ENCODE assay signal across 8 cellular contexts in the genomic region with DNA sequence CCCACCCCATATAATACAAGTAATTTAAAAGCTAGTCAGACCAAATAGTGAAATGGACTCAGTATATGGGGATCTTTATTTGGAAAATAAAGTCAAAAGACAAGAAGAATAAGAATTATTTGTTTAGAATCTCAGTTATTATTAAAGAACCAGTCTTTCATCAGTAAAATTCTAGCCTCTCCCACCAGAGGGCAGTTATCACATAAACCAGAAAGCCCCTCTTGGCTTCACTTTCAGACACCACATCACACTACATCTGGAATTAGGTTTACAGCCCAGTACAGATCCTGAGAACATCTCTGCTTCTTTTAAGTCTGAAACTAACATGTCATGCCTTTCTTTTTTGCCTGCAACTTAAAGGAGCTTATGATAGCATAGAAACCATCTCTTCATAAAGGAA. TPM values are rescaled to one million over a fixed set of nuclear protein-coding genes. Genes with fewer than 3 reads are reported as not detected.
A peak's percentile ranks its signal among the peaks of the same experiment; 100 is the strongest.
DNase-seq lines count a peak whose midpoint lies in the region; ATAC-seq, FAIRE-seq and TF ChIP-seq lines count a peak whose summit lies in the region.

No MANE protein-coding gene starts in this region.

- no peak for TF ChIP-seq POLR2A in HepG2 (IDR thresholded peaks at IDR 0.05; ENCODE audit: insufficient read depth in 1 of 2, low read depth in 2 of 2, low read length in 2 of 2)

- no peak overlapping the region for H2AFZ ChIP-seq in HepG2 (ENCODE audit: low read length)

- ATAC-seq in HG02623 (IDR thresholded peaks at IDR 0.05; ENCODE audit: unreplicated experiment) (peak; percentile 31), HepG2 (no peak), HG02973 (IDR thresholded peaks at IDR 0.05; ENCODE audit: unreplicated experiment) (no peak), Right ventricle myocardium inferior (no peak), HG02759 (IDR thresholded peaks at IDR 0.05; ENCODE audit: unreplicated experiment) (no peak)

- DNase-seq in DMS 273 (lab: John Stamatoyannopoulos, UW; ENCODE audit: unreplicated experiment) (peak; percentile 61), HepG2 (ENCODE audit: low spot score) (peak; percentile 15), Right ventricle myocardium inferior (ENCODE audit: missing footprints) (no peak), ureter (ENCODE audit: low spot score) (no peak)

- CTCF ChIA-PET in HepG2 (lab: Yijun Ruan, JAX; ENCODE audit: low intra/inter-chr PET ratio, low total read pairs), result no interaction called here

- H3K9ac ChIP-seq in HepG2 (ENCODE audit: insufficient read depth, low read depth, low read length), result no peak overlapping the region

- no peaks in the 10 kb centered on the region for H3K9me3 ChIP-seq in HepG2 (ENCODE audit: low read length)

- intact Hi-C loops in HepG2 (cut with micrococcal nuclease; ENCODE audit: unreplicated experiment) (loop anchor here (1.0 kb wide), 1 partner anchor 46 kb away; no protein-coding TSS in a partner anchor), Right ventricle myocardium inferior (cut with DNase I) (no loop called here)

- H4K20me1 ChIP-seq in HepG2 (ENCODE audit: insufficient read depth, low read length), result no peaks in the 10 kb centered on the region

- no peak for FAIRE-seq in HepG2 (lab: Jason Lieb, UNC)

- in situ Hi-C loops in HepG2 (cut with HindIII; ENCODE audit: extremely low pct_ligation_motif_present, low pct_unique_long_range_greater_than_20kb), result no loop called here

- no peak for TF ChIP-seq RAD21 in HepG2 (CRISPR knock-in tag; IDR thresholded peaks at IDR 0.05)

- POLR2A ChIA-PET in HepG2 (lab: Yijun Ruan, JAX), result no interaction called here

- no TSS peak for BruUV-seq in HepG2 (replicated peaks; lab: Mats Ljungman, UMichigan)

- peaks cover 0 to 10% of the 10 kb centered on the region in 2 experiments; a peak in 2 of 5 replicates for H3K27me3 ChIP-seq in HepG2 (ENCODE audit: control insufficient read depth in 1 of 2, insufficient read depth in 2 of 2, low read length in 2 of 2)

- peak; percentile 38 for TF ChIP-seq CTCF in VCaP (conservative IDR thresholded peaks at IDR 0.05)
- 0 out of 2 replicates have a peak, but pooled peaks have one; percentile 10 for TF ChIP-seq CTCF in HepG2 (CRISPR knock-in tag; IDR thresholded peaks at IDR 0.05)

- H3K4me3 ChIP-seq in HepG2 (replicated peaks in 1 of 3; ENCODE audit: insufficient read depth in 1 of 3, low read depth in 2 of 3, low read length in 3 of 3), result no peak overlapping the region

- TF ChIP-seq EP300 in HepG2 (IDR thresholded peaks at IDR 0.05; ENCODE audit: low read depth in 2 of 2, low read length in 2 of 2) (no peak), HepG2 (CRISPR knock-in tag; IDR thresholded peaks at IDR 0.05; ENCODE audit: borderline replicate concordance) (no peak)

- no peak overlapping the region for H3K27ac ChIP-seq in VCaP
- no peak overlapping the region for H3K27ac ChIP-seq in HepG2 (ENCODE audit: extremely low read length, insufficient read depth, low read length)

- H3K4me1 ChIP-seq in HepG2 (ENCODE audit: insufficient read depth, low read length), result no peaks in the 10 kb centered on the region

- no peak overlapping the region for H3K4me2 ChIP-seq in HepG2 (ENCODE audit: low read depth, low read length)

- H3K36me3 ChIP-seq in HepG2 (replicated peaks in 1 of 2; ENCODE audit: control insufficient read depth in 1 of 2, insufficient read depth in 2 of 2, low read length in 2 of 2), result no peaks in the 10 kb centered on the region

- H3K79me2 ChIP-seq in HepG2 (ENCODE audit: insufficient read depth, low read length), result no peaks in the 10 kb centered on the region

TF ChIP-seq in HepG2, 621 proteins besides CTCF, POLR2A, EP300 and RAD21:
- TF ChIP-seq RFX3 (CRISPR knock-in tag; IDR thresholded peaks at IDR 0.05), result no peak
- no peak for TF ChIP-seq HMG20B (CRISPR knock-in tag; conservative IDR thresholded peaks at IDR 0.05)
- no peak for TF ChIP-seq ZNF562 (CRISPR knock-in tag; IDR thresholded peaks at IDR 0.05; ENCODE audit: borderline replicate concordance)
- no peak for TF ChIP-seq PPARG (CRISPR knock-in tag; conservative IDR thresholded peaks at IDR 0.05)
- TF ChIP-seq IKZF4 (CRISPR knock-in tag; IDR thresholded peaks at IDR 0.05; ENCODE audit: borderline replicate concordance, low read depth, not compliant biosample characterization), result no peak
- no peak for TF ChIP-seq HDAC1 (CRISPR knock-in tag; IDR thresholded peaks at IDR 0.05)
- no peak for TF ChIP-seq NCOA2 (CRISPR knock-in tag; IDR thresholded peaks at IDR 0.05)
- TF ChIP-seq ZSCAN21 (CRISPR knock-in tag; IDR thresholded peaks at IDR 0.05; ENCODE audit: borderline replicate concordance), result no peak
- TF ChIP-seq, protein P1, sequence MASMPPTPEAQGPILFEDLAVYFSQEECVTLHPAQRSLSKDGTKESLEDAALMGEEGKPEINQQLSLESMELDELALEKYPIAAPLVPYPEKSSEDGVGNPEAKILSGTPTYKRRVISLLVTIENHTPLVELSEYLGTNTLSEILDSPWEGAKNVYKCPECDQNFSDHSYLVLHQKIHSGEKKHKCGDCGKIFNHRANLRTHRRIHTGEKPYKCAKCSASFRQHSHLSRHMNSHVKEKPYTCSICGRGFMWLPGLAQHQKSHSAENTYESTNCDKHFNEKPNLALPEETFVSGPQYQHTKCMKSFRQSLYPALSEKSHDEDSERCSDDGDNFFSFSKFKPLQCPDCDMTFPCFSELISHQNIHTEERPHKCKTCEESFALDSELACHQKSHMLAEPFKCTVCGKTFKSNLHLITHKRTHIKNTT (CRISPR knock-in tag; IDR thresholded peaks at IDR 0.05), result no peak
- TF ChIP-seq ZSCAN30 (CRISPR knock-in tag; IDR thresholded peaks at IDR 0.05), result no peak
- no peak for TF ChIP-seq ZNF256 (CRISPR knock-in tag; conservative IDR thresholded peaks at IDR 0.05)
- no peak for TF ChIP-seq PLRG1 (conservative IDR thresholded peaks at IDR 0.05)

RNA-seq across cellular contexts. Expression of gene HSPB3, which starts 12.2 kb away (rescaled TPM):
- total RNA-seq in HepG2 (2016; rRNA removed; fragmentation: Illumina TruSeq; extraction: Trizol) (not detected in 2 replicates), Right ventricle myocardium inferior (549 TPM), ureter (0.68 TPM)
- not detected in 2 replicates for total RNA-seq in HepG2 (2016; cell fraction: cytosol; rRNA removed; fragmentation: Illumina TruSeq; extraction: Trizol; ENCODE audit: low read depth)
- total RNA-seq in HepG2 (2016; cell fraction: insoluble cytoplasmic fraction; rRNA removed; fragmentation: Illumina TruSeq; extraction: Trizol), result not detected in 2 replicates
- not detected in 2 replicates for total RNA-seq in HepG2 (2016; cell fraction: membrane; rRNA removed; fragmentation: Illumina TruSeq; extraction: Trizol)
- total RNA-seq in HepG2 (2016; cell fraction: nucleus; rRNA removed; fragmentation: Illumina TruSeq; extraction: Trizol), result not detected in 2 replicates
- polyA plus RNA-seq in HepG2 (2011; rRNA removed), result not detected in 2 replicates
- polyA plus RNA-seq in HepG2 (2011; cell fraction: cytosol; rRNA removed), result not detected in 2 replicates
- polyA plus RNA-seq in HepG2 (2011; cell fraction: nucleus; rRNA removed), result not detected in 2 replicates
- polyA plus RNA-seq in HepG2 (2012), result not detected in 2 replicates
- not detected in 2 replicates for polyA plus RNA-seq in HepG2 (2016; cell fraction: cytosol; fragmentation: Illumina TruSeq; extraction: Trizol; ENCODE audit: low read depth)
- polyA plus RNA-seq in HepG2 (2016; cell fraction: insoluble cytoplasmic fraction; fragmentation: Illumina TruSeq; extraction: Trizol; ENCODE audit: low read depth), result not detected in 2 replicates
- not detected in 2 replicates for polyA plus RNA-seq in HepG2 (2016; cell fraction: membrane; fragmentation: Illumina TruSeq; extraction: Trizol; ENCODE audit: low read depth)
- not detected in 2 replicates for polyA plus RNA-seq in HepG2 (2016; cell fraction: nucleus; fragmentation: Illumina TruSeq; extraction: Trizol; ENCODE audit: insufficient read depth, low read depth)
- polyA minus RNA-seq in HepG2 (2011; rRNA and poly(A)+ RNA removed; ENCODE audit: low replicate concordance), result not detected in 2 replicates
- not detected in 2 replicates for polyA minus RNA-seq in HepG2 (2011; cell fraction: cytosol; rRNA and poly(A)+ RNA removed)
- not detected in 2 replicates for polyA minus RNA-seq in HepG2 (2011; cell fraction: nucleus; rRNA and poly(A)+ RNA removed)

Comparison
In these comparisons a context has a peak if more than half of its experiments do, and no peak if none do; other contexts are left out.
1. DNase-seq: peak in DMS 273 (single experiment) and HepG2 (single experiment); none in Right ventricle myocardium inferior (single experiment) and ureter (single experiment).
2. RNA of gene HSPB3, which starts 12.2 kb away (total RNA-seq): 549 TPM in Right ventricle myocardium inferior (single experiment); 0.68 TPM in ureter (single experiment) and not detected in HepG2; every median in the first group is over 100 times any median in the second.